30 cellular contexts compared by ENCODE assay signal in genomic region chr13:77874406-77874805, GRCh38. TPM values are rescaled to one million over a fixed set of nuclear protein-coding genes. Genes with fewer than 3 reads are reported as not detected.
DNase-seq lines count a peak whose midpoint lies in the region; ATAC-seq, FAIRE-seq and TF ChIP-seq lines count a peak whose summit lies in the region.
"Had no signal": no experiment of that assay in that cellular context is flagged by ENCODE, and none has a peak within 500 bp of the region (broad histone marks: within the 10 kb centered on the region; RNA-seq: fewer than 3 reads in every experiment).

No MANE protein-coding gene starts in this region.

- no peak overlapping the region for H3K27ac Mint-ChIP-seq in astrocyte (ENCODE audit: unreplicated experiment)
- no peak overlapping the region for H3K27ac Mint-ChIP-seq in T-helper 17 cell
- H3K27ac Mint-ChIP-seq: activated CD4-positive, alpha-beta T cell treated with anti-CD3 and anti-CD28 coated beads, Interleukin-2, amount 10 ng/mL, durations not matched to agents 7 days and 5 days; activated T-cell treated with anti-CD3 and anti-CD28 coated beads, Interleukin-2, amount 50 U/mL, for 24 hours; endodermal cell had no signal

- FAIRE-seq in astrocyte (lab: Jason Lieb, UNC), result no peak
- FAIRE-seq: H54 had no signal

- no peaks in the 10 kb centered on the region for H4K20me1 ChIP-seq in astrocyte (ENCODE audit: insufficient read depth, low read length)

- no peak overlapping the region for H3K4me3 ChIP-seq in astrocyte (ENCODE audit: insufficient read depth, low read depth, low read length)
- no peak overlapping the region for H3K4me3 ChIP-seq in effector memory CD4-positive, alpha-beta T cell (ENCODE audit: insufficient read depth, low read depth, low read length, poor library complexity, severe bottlenecking)
- no peak overlapping the region for H3K4me3 ChIP-seq in upper lobe of right lung
- H3K4me3 ChIP-seq: colonic mucosa, esophagus muscularis mucosa, lung, Peyer's patch, stomach, tibial nerve had no signal

- no peaks in the 10 kb centered on the region for H3K36me3 ChIP-seq in astrocyte (ENCODE audit: insufficient read depth, low read length)
- no peaks in the 10 kb centered on the region for H3K36me3 ChIP-seq in effector memory CD4-positive, alpha-beta T cell (ENCODE audit: control insufficient read depth, insufficient read depth, low read length)
- no peaks in the 10 kb centered on the region for H3K36me3 ChIP-seq in upper lobe of right lung
- H3K36me3 ChIP-seq: colonic mucosa, esophagus muscularis mucosa, Peyer's patch, stomach, tibial nerve had no signal

- H3K27ac ChIP-seq in astrocyte (ENCODE audit: low read depth, low read length), result no peak overlapping the region
- no peak overlapping the region for H3K27ac ChIP-seq in effector memory CD4-positive, alpha-beta T cell (ENCODE audit: insufficient read depth, low read length, poor library complexity, severe bottlenecking)
- no peak overlapping the region for H3K27ac ChIP-seq in upper lobe of right lung
- H3K27ac ChIP-seq: colonic mucosa, esophagus muscularis mucosa, Peyer's patch, stomach, tibial nerve had no signal

- H3K4me3 Mint-ChIP-seq in astrocyte (ENCODE audit: unreplicated experiment) (no peak overlapping the region), T-helper 17 cell (no peak overlapping the region)
- H3K4me3 Mint-ChIP-seq: activated CD4-positive, alpha-beta T cell treated with anti-CD3 and anti-CD28 coated beads, Interleukin-2, amount 10 ng/mL, durations not matched to agents 7 days and 5 days; activated T-cell treated with anti-CD3 and anti-CD28 coated beads, Interleukin-2, amount 50 U/mL, for 24 hours; endodermal cell had no signal

- DNase-seq in AG20443 (ENCODE audit: low spot score), result peak; percentile 15
- DNase-seq in astrocyte (ENCODE audit: low read depth), result peak; percentile 25
- peak; percentile 65 for DNase-seq in fibroblast of gingiva (ENCODE audit: low read depth)
- peak; percentile 19 for DNase-seq in pulmonary artery endothelial cell (ENCODE audit: low read depth, low spot score)
- no peak for DNase-seq in effector memory CD4-positive, alpha-beta T cell
- no peak for DNase-seq in upper lobe of right lung
- DNase-seq in T-helper 17 cell, result no peak
- no peak for DNase-seq in NCI-H2171 (lab: John Stamatoyannopoulos, UW)
- DNase-seq: activated CD4-positive, alpha-beta T cell treated with anti-CD3 and anti-CD28 coated beads, Interleukin-2, amount 10 ng/mL, durations not matched to agents 7 days and 5 days; activated gamma-delta T cell treated with Interleukin-2 at 50 U/mL for 16 hours; activated T-cell treated with anti-CD3 and anti-CD28 coated beads, Interleukin-2, amount 50 U/mL, for 24 hours; C1 segment of cervical spinal cord; Caco-2; colonic mucosa; endodermal cell; GDM1; head of caudate nucleus; NCI-H1105 treated with DMSO at 0.1 percent for 48 hours; NCI-H2029; NCI-H526; Peyer's patch; SIG-M5; stomach; SW 1271; T1000 had no signal

- peaks cover 3% of the 10 kb centered on the region for H3K9me3 Mint-ChIP-seq in astrocyte (ENCODE audit: unreplicated experiment)
- H3K9me3 Mint-ChIP-seq: activated CD4-positive, alpha-beta T cell treated with anti-CD3 and anti-CD28 coated beads, Interleukin-2, amount 10 ng/mL, durations not matched to agents 7 days and 5 days; activated T-cell treated with anti-CD3 and anti-CD28 coated beads, Interleukin-2, amount 50 U/mL, for 24 hours; endodermal cell had no signal

- H3K79me2 ChIP-seq in astrocyte (ENCODE audit: insufficient read depth, low read length), result no peaks in the 10 kb centered on the region

- H3K9me3 ChIP-seq in astrocyte (ENCODE audit: insufficient read depth, low read depth, low read length) (no peaks in the 10 kb centered on the region), upper lobe of right lung (no peaks in the 10 kb centered on the region), T-helper 17 cell (ENCODE audit: control insufficient read depth, low read length, poor library complexity, severe bottlenecking) (no peaks in the 10 kb centered on the region)
- H3K9me3 ChIP-seq in effector memory CD4-positive, alpha-beta T cell (ENCODE audit: control insufficient read depth, low read length), result no peaks in the 10 kb centered on the region
- H3K9me3 ChIP-seq: Caco-2, colonic mucosa, esophagus muscularis mucosa, Peyer's patch, stomach, tibial nerve had no signal

- TF ChIP-seq CTCF in astrocyte (IDR thresholded peaks at IDR 0.05; ENCODE audit: insufficient read depth, low read depth, low read length) (no peak), upper lobe of right lung (IDR thresholded peaks at IDR 0.05) (no peak)

- H2AFZ ChIP-seq in astrocyte (ENCODE audit: low read depth, low read length), result no peak overlapping the region

- H3K36me3 Mint-ChIP-seq in astrocyte (ENCODE audit: low read depth, unreplicated experiment) (no peaks in the 10 kb centered on the region), T-helper 17 cell (ENCODE audit: low read depth) (no peaks in the 10 kb centered on the region)

- H3K4me1 Mint-ChIP-seq in astrocyte (ENCODE audit: low read depth, unreplicated experiment) (no peaks in the 10 kb centered on the region), T-helper 17 cell (no peaks in the 10 kb centered on the region)
- H3K4me1 Mint-ChIP-seq: activated CD4-positive, alpha-beta T cell treated with anti-CD3 and anti-CD28 coated beads, Interleukin-2, amount 10 ng/mL, durations not matched to agents 7 days and 5 days had no signal

- H3K27me3 ChIP-seq in astrocyte (ENCODE audit: insufficient read depth, low read length) (no peaks in the 10 kb centered on the region), upper lobe of right lung (no peaks in the 10 kb centered on the region)
- no peaks in the 10 kb centered on the region for H3K27me3 ChIP-seq in effector memory CD4-positive, alpha-beta T cell (replicated peaks; ENCODE audit: control insufficient read depth, insufficient read depth, low read length, poor library complexity, severe bottlenecking)
- H3K27me3 ChIP-seq: colonic mucosa, esophagus muscularis mucosa, Peyer's patch, tibial nerve had no signal

- H3K4me1 ChIP-seq in astrocyte (ENCODE audit: insufficient read depth, low read length) (no peaks in the 10 kb centered on the region), upper lobe of right lung (no peaks in the 10 kb centered on the region)
- no peaks in the 10 kb centered on the region for H3K4me1 ChIP-seq in effector memory CD4-positive, alpha-beta T cell (ENCODE audit: control insufficient read depth, insufficient read depth, low read length, poor library complexity, severe bottlenecking)
- H3K4me1 ChIP-seq: Caco-2, colonic mucosa, Peyer's patch, stomach, tibial nerve had no signal

- ATAC-seq in upper lobe of right lung (no peak), T-helper 17 cell (no peak)
- ATAC-seq: sciatic nerve had no signal

- no peak overlapping the region for H3K9ac ChIP-seq in astrocyte (ENCODE audit: low read length)

- H3K4me2 ChIP-seq in astrocyte (ENCODE audit: low read length), result no peak overlapping the region

- intact Hi-C loops in upper lobe of right lung (cut with DNase I), result no loop called here

- H3K27me3 Mint-ChIP-seq in astrocyte (ENCODE audit: low read depth, unreplicated experiment) (no peaks in the 10 kb centered on the region), T-helper 17 cell (peaks cover 5% of the 10 kb centered on the region)

RNA-seq across cellular contexts. Expression of gene EDNRB, which starts 44.2 kb away (rescaled TPM):
- total RNA-seq in astrocyte, result 3.2 and 3.7 TPM in 2 replicates
- 2.1 and 4.0 TPM in 2 replicates for total RNA-seq in pulmonary artery endothelial cell
- total RNA-seq in upper lobe of right lung, result 61.7 TPM
- total RNA-seq in T-helper 17 cell, result not detected
- total RNA-seq: activated CD4-positive, alpha-beta T cell treated with anti-CD3 and anti-CD28 coated beads, Interleukin-2, amount 10 ng/mL, durations not matched to agents 7 days and 5 days had no signal

Comparison
In these comparisons a context has a peak if more than half of its experiments do, and no peak if none do; other contexts are left out.
1. DNase-seq: peak in AG20443 (single experiment), astrocyte (single experiment), fibroblast of gingiva (single experiment) and pulmonary artery endothelial cell (single experiment); none in effector memory CD4-positive, alpha-beta T cell (0 of 3), upper lobe of right lung (single experiment), T-helper 17 cell (0 of 3) and NCI-H2171 (single experiment).
2. RNA of gene EDNRB, which starts 44.2 kb away (total RNA-seq): 61.7 TPM in upper lobe of right lung (single experiment); 3.2 to 3.7 TPM in astrocyte, 2.1 to 4.0 TPM in pulmonary artery endothelial cell and not detected in T-helper 17 cell; every median in the first group is over 10 times any median in the second.